25 cellular contexts compared by ENCODE assay signal in genomic region chr5:11426442-11426841, GRCh38.
"Had no signal": no experiment of that assay in that cellular context is flagged by ENCODE, and none has a peak within 500 bp of the region (broad histone marks: within the 10 kb centered on the region; RNA-seq: fewer than 3 reads in every experiment).

No MANE protein-coding gene starts in this region.

- DNase-seq: natural killer cell; pancreas; right cardiac atrium; right lobe of liver; sigmoid colon; small intestine; stimulated activated CD4-positive, alpha-beta T cell treated with anti-CD3 and anti-CD28 coated beads, Interleukin-15, amount 100 ng/mL, for 24 hours; stimulated activated CD4-positive, alpha-beta T cell treated with anti-CD3 and anti-CD28 coated beads, Interleukin-2, amount 100 ng/mL, for 24 hours; stimulated activated CD4-positive, alpha-beta T cell treated with anti-CD3 and anti-CD28 coated beads, Interleukin-2, amount 100 ng/mL, for 48 hours; stimulated activated CD4-positive, alpha-beta T cell treated with anti-CD3 and anti-CD28 coated beads, Interleukin-4, amount 100 ng/mL, for 24 hours; stimulated activated naive B cell treated with anti-CD40 and anti-IgM and Interleukin-4, amounts not matched to agents 10 μg/mL and 1 μg/mL and 100 μg/mL, for 72 hours; stimulated activated naive CD4-positive, alpha-beta T cell treated with Interleukin-2 at 50 U/mL for 16 hours; stomach; thyroid gland; trophoblast cell; upper lobe of left lung had no signal

- H3K27me3 ChIP-seq: neural progenitor cell, pancreas, right lobe of liver, sigmoid colon, stomach, thyroid gland, tibial nerve, upper lobe of left lung, vagina had no signal

- H3K27me3 Mint-ChIP-seq: stimulated activated naive B cell treated with anti-CD40 and anti-IgM and Interleukin-4, amounts not matched to agents 10 μg/mL and 1 μg/mL and 100 μg/mL, for 72 hours had no signal

- H3K36me3 ChIP-seq: neural progenitor cell, pancreas, prostate gland, right lobe of liver, sigmoid colon, stomach, thoracic aorta, thyroid gland, tibial nerve, upper lobe of left lung, vagina had no signal

- FAIRE-seq: pancreas, small intestine, urothelium cell line had no signal

- H3K4me1 Mint-ChIP-seq: natural killer cell; nephron; stimulated activated effector memory CD8-positive, alpha-beta T cell treated with anti-CD3 and anti-CD28 coated beads, Interleukin-12 subunit alpha, Interleukin-12 subunit beta, amount 100 ng/mL, for 72 hours; stimulated activated naive B cell treated with anti-CD40 and anti-IgM and Interleukin-4, amounts not matched to agents 10 μg/mL and 1 μg/mL and 100 μg/mL, for 72 hours had no signal

- ATAC-seq: natural killer cell; pancreas; right cardiac atrium; right lobe of liver; stimulated activated effector memory CD8-positive, alpha-beta T cell treated with anti-CD3 and anti-CD28 coated beads, Interleukin-12 subunit alpha, Interleukin-12 subunit beta, amount 100 ng/mL, for 72 hours; stimulated activated naive B cell treated with anti-CD40 and anti-IgM and Interleukin-4, amounts not matched to agents 10 μg/mL and 1 μg/mL and 100 μg/mL, for 72 hours had no signal

- H3K9me3 Mint-ChIP-seq: natural killer cell; nephron; neural progenitor cell; stimulated activated effector memory CD8-positive, alpha-beta T cell treated with anti-CD3 and anti-CD28 coated beads, Interleukin-12 subunit alpha, Interleukin-12 subunit beta, amount 100 ng/mL, for 72 hours had no signal

- H3K4me3 Mint-ChIP-seq: natural killer cell; nephron; neural progenitor cell; stimulated activated effector memory CD8-positive, alpha-beta T cell treated with anti-CD3 and anti-CD28 coated beads, Interleukin-12 subunit alpha, Interleukin-12 subunit beta, amount 100 ng/mL, for 72 hours; stimulated activated naive B cell treated with anti-CD40 and anti-IgM and Interleukin-4, amounts not matched to agents 10 μg/mL and 1 μg/mL and 100 μg/mL, for 72 hours; stimulated activated naive CD8-positive, alpha-beta T cell treated with anti-CD3 and anti-CD28 coated beads, Interleukin-15, Interleukin-2, amounts not matched to agents 100 ng/mL and 50 ng/mL, for 24 hours had no signal

- H3K4me3 ChIP-seq: neural progenitor cell, pancreas, prostate gland, right lobe of liver, sigmoid colon, stomach, thoracic aorta, thyroid gland, tibial nerve, upper lobe of left lung, vagina had no signal

- H3K36me3 Mint-ChIP-seq: natural killer cell; stimulated activated effector memory CD8-positive, alpha-beta T cell treated with anti-CD3 and anti-CD28 coated beads, Interleukin-12 subunit alpha, Interleukin-12 subunit beta, amount 100 ng/mL, for 72 hours; stimulated activated naive B cell treated with anti-CD40 and anti-IgM and Interleukin-4, amounts not matched to agents 10 μg/mL and 1 μg/mL and 100 μg/mL, for 72 hours had no signal

- H3K27ac Mint-ChIP-seq: natural killer cell; nephron; neural progenitor cell; stimulated activated effector memory CD8-positive, alpha-beta T cell treated with anti-CD3 and anti-CD28 coated beads, Interleukin-12 subunit alpha, Interleukin-12 subunit beta, amount 100 ng/mL, for 72 hours; stimulated activated naive B cell treated with anti-CD40 and anti-IgM and Interleukin-4, amounts not matched to agents 10 μg/mL and 1 μg/mL and 100 μg/mL, for 72 hours; stimulated activated naive CD8-positive, alpha-beta T cell treated with anti-CD3 and anti-CD28 coated beads, Interleukin-15, Interleukin-2, amounts not matched to agents 100 ng/mL and 50 ng/mL, for 24 hours had no signal

- H3K27ac ChIP-seq: neural progenitor cell, pancreas, prostate gland, right lobe of liver, sigmoid colon, stomach, thoracic aorta, thyroid gland, tibial nerve, upper lobe of left lung, vagina had no signal
